ENCODE assay signal across 1 cellular context in genomic region chr9:128243486-128244415, GRCh38.
TF ChIP-seq lines count a peak whose summit lies in the region.

No MANE protein-coding gene starts in this region.

TF ChIP-seq in K562, 482 proteins besides CTCF, POLR2A, EP300 and RAD21 (continued from another document):
- TF ChIP-seq ZNF407 (IDR thresholded peaks at IDR 0.05; ENCODE audit: low read depth): peak; percentile 25; the same call in 1 of the 2 replicates
- no peak for TF ChIP-seq STAG1 (CRISPR knock-in tag; IDR thresholded peaks at IDR 0.05; ENCODE audit: borderline replicate concordance)
- peak; percentile 41; the same call in 1 of the 2 replicates for TF ChIP-seq ARID2 (IDR thresholded peaks at IDR 0.05)
- TF ChIP-seq TFE3 (CRISPR knock-in tag; IDR thresholded peaks at IDR 0.05): peak; percentile 27; the same call in 1 of the 2 replicates
- TF ChIP-seq HOXB6 (CRISPR knock-in tag; IDR thresholded peaks at IDR 0.05; ENCODE audit: borderline replicate concordance): no peak
- TF ChIP-seq PCBP2 (IDR thresholded peaks at IDR 0.05; ENCODE audit: low read depth, low read length, poor library complexity, severe bottlenecking): no peak
- TF ChIP-seq LEF1 (IDR thresholded peaks at IDR 0.05): no peak
- no peak for TF ChIP-seq ZNF324 (CRISPR knock-in tag; IDR thresholded peaks at IDR 0.05)
- no peak for TF ChIP-seq MECOM (CRISPR knock-in tag; IDR thresholded peaks at IDR 0.05)
- TF ChIP-seq ARID1B (IDR thresholded peaks at IDR 0.05): no peak
- peak; percentile 74; the same call in 1 of the 2 replicates for TF ChIP-seq TSC22D4 (tag; IDR thresholded peaks at IDR 0.05)
- TF ChIP-seq MLX (CRISPR knock-in tag; conservative IDR thresholded peaks at IDR 0.05): no peak
- TF ChIP-seq ZBTB5 (IDR thresholded peaks at IDR 0.05): peak; percentile 24; the same call in 1 of the 2 replicates
- peak; percentile 41 to 44; a peak in 2 of 4 replicates for TF ChIP-seq MLLT1 (IDR thresholded peaks at IDR 0.05)
- TF ChIP-seq ZNF316 (IDR thresholded peaks at IDR 0.05): no peak
- TF ChIP-seq KDM4B (IDR thresholded peaks at IDR 0.05; ENCODE audit: borderline replicate concordance in 2 of 2, low read depth in 1 of 2): no peak
- TF ChIP-seq BDP1 (IDR thresholded peaks at IDR 0.05; ENCODE audit: insufficient read depth, insufficient read length): no peak
- no peak for TF ChIP-seq NCOR1 (IDR thresholded peaks at IDR 0.05)
- TF ChIP-seq ZNF217 (CRISPR knock-in tag; IDR thresholded peaks at IDR 0.05): no peak
- no peak for TF ChIP-seq CBX1 (IDR thresholded peaks at IDR 0.05; ENCODE audit: low read depth)
- TF ChIP-seq ZNF79 (CRISPR knock-in tag; IDR thresholded peaks at IDR 0.05; ENCODE audit: low read depth): no peak
- 0 out of 2 replicates have a peak, but pooled peaks have one; percentile 42 for TF ChIP-seq ZEB2 (IDR thresholded peaks at IDR 0.05)
- TF ChIP-seq HDAC8 (tag; IDR thresholded peaks at IDR 0.05): no peak
- no peak for TF ChIP-seq NBN (IDR thresholded peaks at IDR 0.05; ENCODE audit: low read depth)
- TF ChIP-seq NKRF (IDR thresholded peaks at IDR 0.05; ENCODE audit: borderline replicate concordance): 0 out of 2 replicates have a peak, but pooled peaks have one; percentile 24
- peak; percentile 41; the same call in 1 of the 2 replicates for TF ChIP-seq ELF4 (CRISPR knock-in tag; IDR thresholded peaks at IDR 0.05)
- TF ChIP-seq RBM34 (IDR thresholded peaks at IDR 0.05; ENCODE audit: borderline replicate concordance, insufficient read depth, low read length): no peak
- TF ChIP-seq XRCC4 (IDR thresholded peaks at IDR 0.05; ENCODE audit: extremely low read depth, insufficient read depth, insufficient read length): no peak
- TF ChIP-seq BHLHE40 (IDR thresholded peaks at IDR 0.05; ENCODE audit: low read length): peak; percentile 56
- TF ChIP-seq ZNF830 (CRISPR knock-in tag; IDR thresholded peaks at IDR 0.05): no peak
- TF ChIP-seq CREB3 (tag; conservative IDR thresholded peaks at IDR 0.05; ENCODE audit: low read depth): no peak
- TF ChIP-seq HBP1 (CRISPR knock-in tag; IDR thresholded peaks at IDR 0.05): peak; percentile 67; the same call in 1 of the 2 replicates
TF ChIP-seq in K562: peak in this region for 22.
